ENCODE assay signal across 8 cellular contexts in genomic region chr5:119302916-119303897, GRCh38. TPM values are rescaled to one million over a fixed set of nuclear protein-coding genes. Genes with fewer than 3 reads are reported as not detected.
DNase-seq lines count a peak whose midpoint lies in the region; ATAC-seq and TF ChIP-seq lines count a peak whose summit lies in the region.

No MANE protein-coding gene starts in this region.

- ATAC-seq in activated CD8-positive, alpha-beta memory T cell treated with anti-CD3 and anti-CD28 coated beads, Interleukin-2, amount 10 ng/mL, durations not matched to agents 7 days and 5 days = peak; percentile 23
- ATAC-seq in stimulated activated effector memory CD8-positive, alpha-beta T cell treated with anti-CD3 and anti-CD28 coated beads, Interleukin-12 subunit alpha, Interleukin-12 subunit beta, amount 100 ng/mL, for 72 hours = peak; percentile 72
- no peak for ATAC-seq in HG02763 (IDR thresholded peaks at IDR 0.05; ENCODE audit: unreplicated experiment)
- ATAC-seq in GM19397 (IDR thresholded peaks at IDR 0.05; ENCODE audit: unreplicated experiment) = no peak

- H3K27me3 Mint-ChIP-seq in activated CD8-positive, alpha-beta memory T cell treated with anti-CD3 and anti-CD28 coated beads, Interleukin-2, amount 10 ng/mL, durations not matched to agents 7 days and 5 days = no peaks in the 10 kb centered on the region

- 0 out of 4 replicates have a peak overlapping the region, but pooled peaks of 1 of the 2 experiments have one; percentile 0 for H3K4me3 ChIP-seq in SK-N-SH (ENCODE audit: low read depth in 2 of 2, low read length in 1 of 2)

- TF ChIP-seq EP300 in SK-N-SH (IDR thresholded peaks at IDR 0.05; ENCODE audit: borderline replicate concordance in 1 of 2, low read depth in 1 of 2, low read length in 1 of 2) = peak; percentile 42 to 90; a peak in 3 of 4 replicates

- no peaks in the 10 kb centered on the region for H3K9me3 ChIP-seq in SK-N-SH

- 49% methylated on average over 5 of the region's 5 CpGs for WGBS in SK-N-SH (ENCODE audit: low lambda C conversion rate)

- peak overlapping the region; percentile 31 for H3K4me2 ChIP-seq in SK-N-SH

- peak overlapping the region; percentile 59 for H3K9ac ChIP-seq in SK-N-SH

- H3K79me2 ChIP-seq in SK-N-SH (ENCODE audit: insufficient read depth) = peaks cover 49% of the 10 kb centered on the region

- H4K20me1 ChIP-seq in SK-N-SH (ENCODE audit: insufficient read depth) = no peaks in the 10 kb centered on the region

- no peak for TF ChIP-seq RAD21 in SK-N-SH (IDR thresholded peaks at IDR 0.05; ENCODE audit: low read length)

- H3K36me3 ChIP-seq in SK-N-SH (replicated peaks in 1 of 2; ENCODE audit: control insufficient read depth in 1 of 2, insufficient read depth in 2 of 2, low read length in 1 of 2) = no peaks in the 10 kb centered on the region

- peaks cover 29% of the 10 kb centered on the region for H3F3A ChIP-seq in SK-N-SH (replicated peaks; ENCODE audit: insufficient read depth)

- no peak for DNase-seq in activated CD8-positive, alpha-beta memory T cell treated with anti-CD3 and anti-CD28 coated beads, Interleukin-2, amount 10 ng/mL, durations not matched to agents 7 days and 5 days
- no peak for DNase-seq in activated CD8-positive, alpha-beta memory T cell treated with anti-CD3 and anti-CD28 coated beads for 24 hours
- DNase-seq in SK-N-SH (no peak), foreskin melanocyte (peak; percentile 67)
- DNase-seq in stimulated activated effector memory CD8-positive, alpha-beta T cell treated with anti-CD3 and anti-CD28 coated beads, Interleukin-12 subunit alpha, Interleukin-12 subunit beta, amount 100 ng/mL, for 72 hours (ENCODE audit: low spot score in 2 of 2) = no peak
- DNase-seq in activated CD4-positive, alpha-beta T cell treated with anti-CD3 and anti-CD28 coated beads, Interleukin-2, amount 50 U/mL, for 48 hours = no peak

- H3K9me2 ChIP-seq in SK-N-SH = no peaks in the 10 kb centered on the region

- H3K9me3 Mint-ChIP-seq in activated CD8-positive, alpha-beta memory T cell treated with anti-CD3 and anti-CD28 coated beads, Interleukin-2, amount 10 ng/mL, durations not matched to agents 7 days and 5 days (ENCODE audit: low read depth) = no peaks in the 10 kb centered on the region
- H3K9me3 Mint-ChIP-seq in stimulated activated effector memory CD8-positive, alpha-beta T cell treated with anti-CD3 and anti-CD28 coated beads, Interleukin-12 subunit alpha, Interleukin-12 subunit beta, amount 100 ng/mL, for 72 hours = no peaks in the 10 kb centered on the region

- no peaks in the 10 kb centered on the region for H3K27me3 ChIP-seq in SK-N-SH (ENCODE audit: insufficient read depth)

- H3K27ac Mint-ChIP-seq in activated CD8-positive, alpha-beta memory T cell treated with anti-CD3 and anti-CD28 coated beads, Interleukin-2, amount 10 ng/mL, durations not matched to agents 7 days and 5 days = peak overlapping the region; percentile 71
- peak overlapping the region; percentile 86 for H3K27ac Mint-ChIP-seq in stimulated activated effector memory CD8-positive, alpha-beta T cell treated with anti-CD3 and anti-CD28 coated beads, Interleukin-12 subunit alpha, Interleukin-12 subunit beta, amount 100 ng/mL, for 72 hours

- H3K36me3 Mint-ChIP-seq in activated CD8-positive, alpha-beta memory T cell treated with anti-CD3 and anti-CD28 coated beads, Interleukin-2, amount 10 ng/mL, durations not matched to agents 7 days and 5 days = peaks cover 19% of the 10 kb centered on the region
- H3K36me3 Mint-ChIP-seq in stimulated activated effector memory CD8-positive, alpha-beta T cell treated with anti-CD3 and anti-CD28 coated beads, Interleukin-12 subunit alpha, Interleukin-12 subunit beta, amount 100 ng/mL, for 72 hours = peaks cover 34% of the 10 kb centered on the region

- 0 out of 2 replicates have a peak overlapping the region, but pooled peaks have one; percentile 4 for H2AFZ ChIP-seq in SK-N-SH (ENCODE audit: low read depth)

- POLR2A ChIA-PET in SK-N-SH (lab: Yijun Ruan, JAX) = interaction anchor here (0.6 kb wide), 1 partner anchor 10 kb away, joined by 4 read pairs; no protein-coding TSS in a partner anchor

- peaks cover 18 to 35% of the 10 kb centered on the region in 2 experiments for H3K4me1 ChIP-seq in SK-N-SH (ENCODE audit: control insufficient read depth in 1 of 2, insufficient read depth in 2 of 2, low read depth in 1 of 2, low read length in 1 of 2)

- H3K4me1 Mint-ChIP-seq in activated CD8-positive, alpha-beta memory T cell treated with anti-CD3 and anti-CD28 coated beads, Interleukin-2, amount 10 ng/mL, durations not matched to agents 7 days and 5 days = peaks cover 83% of the 10 kb centered on the region
- H3K4me1 Mint-ChIP-seq in stimulated activated effector memory CD8-positive, alpha-beta T cell treated with anti-CD3 and anti-CD28 coated beads, Interleukin-12 subunit alpha, Interleukin-12 subunit beta, amount 100 ng/mL, for 72 hours = peaks cover 81% of the 10 kb centered on the region

- CTCF ChIA-PET in activated CD8-positive, alpha-beta memory T cell treated with anti-CD3 and anti-CD28 coated beads, Interleukin-2, amount 10 ng/mL, durations not matched to agents 7 days and 5 days (lab: Charles Lee) = interaction anchor here (0.8 to 1.5 kb wide), 7 partner anchors 12 to 281 kb away, joined by 3 to 5 read pairs (median 3); no protein-coding TSS in a partner anchor
- CTCF ChIA-PET in SK-N-SH (lab: Yijun Ruan, JAX) = interaction anchor here (0.8 to 2.4 kb wide), 4 partner anchors 13 to 315 kb away, joined by 3 to 5 read pairs (median 4); partner anchors contain the start of gene DTWD2

- 0 out of 2 replicates have a peak, but pooled peaks have one; percentile 20 for TF ChIP-seq CTCF in SK-N-SH (IDR thresholded peaks at IDR 0.05)

- H3K4me3 Mint-ChIP-seq in activated CD8-positive, alpha-beta memory T cell treated with anti-CD3 and anti-CD28 coated beads, Interleukin-2, amount 10 ng/mL, durations not matched to agents 7 days and 5 days = no peak overlapping the region
- peak overlapping the region; percentile 29 for H3K4me3 Mint-ChIP-seq in stimulated activated effector memory CD8-positive, alpha-beta T cell treated with anti-CD3 and anti-CD28 coated beads, Interleukin-12 subunit alpha, Interleukin-12 subunit beta, amount 100 ng/mL, for 72 hours

- peak overlapping the region; percentile 72 to 93 for H3K27ac ChIP-seq in SK-N-SH (ENCODE audit: low read depth in 2 of 2, low read length in 1 of 2)

TF ChIP-seq in SK-N-SH, 30 proteins besides CTCF, POLR2A, EP300 and RAD21 (continues in another document):
- TF ChIP-seq SIN3A (IDR thresholded peaks at IDR 0.05; ENCODE audit: borderline replicate concordance, low read depth, low read length) (peak; percentile 39; the same call in 1 of the 2 replicates), SMC3 (IDR thresholded peaks at IDR 0.05; ENCODE audit: low read depth, low read length) (no peak), USF1 (IDR thresholded peaks at IDR 0.05; ENCODE audit: borderline replicate concordance, low read depth) (no peak), RFX5 (IDR thresholded peaks at IDR 0.05; ENCODE audit: low read length) (no peak), ELF1 (IDR thresholded peaks at IDR 0.05) (peak; percentile 21; the same call in 1 of the 2 replicates), ZBTB33 (IDR thresholded peaks at IDR 0.05; ENCODE audit: borderline replicate concordance, low read depth) (0 out of 2 replicates have a peak, but pooled peaks have one; percentile 57), MEF2A (IDR thresholded peaks at IDR 0.05; ENCODE audit: borderline replicate concordance, low read depth) (peak; percentile 37; the same call in 1 of the 2 replicates), CHD2 (IDR thresholded peaks at IDR 0.05; ENCODE audit: low read length, partially characterized antibody) (no peak), TAF1 (IDR thresholded peaks at IDR 0.05; ENCODE audit: borderline replicate concordance, low read depth, low read length) (0 out of 2 replicates have a peak, but pooled peaks have one; percentile 36), MAX (IDR thresholded peaks at IDR 0.05; ENCODE audit: low read depth) (peak; percentile 67; the same call in 1 of the 2 replicates), JUND (IDR thresholded peaks at IDR 0.05) (peak; percentile 77), FOSL2 (IDR thresholded peaks at IDR 0.05; ENCODE audit: borderline replicate concordance, low read depth) (peak; percentile 53; the same call in 1 of the 2 replicates), NRF1 (IDR thresholded peaks at IDR 0.05; ENCODE audit: low read depth, low read length) (no peak), TCF12 (IDR thresholded peaks at IDR 0.05) (peak; percentile 90), GABPA (IDR thresholded peaks at IDR 0.05; ENCODE audit: low read depth) (no peak), MXI1 (IDR thresholded peaks at IDR 0.05; ENCODE audit: low read depth, low read length) (no peak), FOXM1 (IDR thresholded peaks at IDR 0.05; ENCODE audit: low read depth) (no peak)

RNA-seq across cellular contexts. Expression of gene TNFAIP8, which starts 52.6 kb away (rescaled TPM):
- total RNA-seq in activated CD8-positive, alpha-beta memory T cell treated with anti-CD3 and anti-CD28 coated beads, Interleukin-2, amount 10 ng/mL, durations not matched to agents 7 days and 5 days = 100 to 1,000 TPM; 106 to 109 TPM
- 28.3 and 31.3 TPM in 2 replicates for polyA plus RNA-seq in SK-N-SH (2012; rRNA removed)
- 33.8 and 41.5 TPM in 2 replicates for polyA plus RNA-seq in SK-N-SH (2012; cell fraction: cytosol; rRNA removed)
- 11.7 and 15.5 TPM in 2 replicates for polyA plus RNA-seq in SK-N-SH (2012; cell fraction: nucleus; rRNA removed)

Comparison
In these comparisons a context has a peak if more than half of its experiments do, and no peak if none do; other contexts are left out.
1. ATAC-seq: peak in activated CD8-positive, alpha-beta memory T cell treated with anti-CD3 and anti-CD28 coated beads, Interleukin-2, amount 10 ng/mL, durations not matched to agents 7 days and 5 days (single experiment) and stimulated activated effector memory CD8-positive, alpha-beta T cell treated with anti-CD3 and anti-CD28 coated beads, Interleukin-12 subunit alpha, Interleukin-12 subunit beta, amount 100 ng/mL, for 72 hours (single experiment); none in HG02763 (single experiment) and GM19397 (single experiment).